Comparison of ENCODE assay signal across 1 cellular context in the genomic region with DNA sequence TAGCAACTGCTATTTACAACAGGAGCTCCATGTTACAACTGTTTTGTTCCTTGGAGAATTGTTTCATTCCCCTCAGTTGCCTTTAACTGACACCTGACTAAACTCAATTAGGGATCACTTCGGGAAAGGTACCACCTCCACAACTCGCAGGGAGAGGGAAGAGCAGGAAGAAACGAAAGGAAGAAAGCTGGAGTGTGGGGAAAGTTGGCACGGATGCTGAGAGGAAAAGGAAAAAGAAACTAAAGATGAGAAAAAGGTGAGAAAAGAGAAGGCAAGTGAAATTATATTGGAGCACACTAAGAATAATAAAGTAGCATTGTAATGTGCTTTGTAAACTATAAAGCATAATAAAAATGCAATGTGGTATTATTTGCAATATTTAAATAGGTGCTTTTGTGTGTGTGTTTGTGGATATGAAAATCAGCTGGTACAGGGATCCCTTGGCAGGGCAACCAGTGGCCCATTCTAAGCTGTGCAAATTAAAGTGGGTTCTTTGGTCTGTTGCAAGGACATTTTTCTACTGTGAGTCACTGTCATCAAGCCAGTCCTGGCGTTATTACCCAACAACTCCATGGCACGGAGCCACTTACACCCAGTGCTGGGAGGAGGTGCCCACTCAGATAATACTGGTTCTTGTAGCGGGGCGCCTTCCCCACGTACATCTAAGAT.
TF ChIP-seq lines count a peak whose summit lies in the region.

No MANE protein-coding gene starts in this region.

TF ChIP-seq in HEK293, 187 proteins besides CTCF, POLR2A, EP300 and RAD21 (continued from another document and continues in another):
- TF ChIP-seq, protein P1, sequence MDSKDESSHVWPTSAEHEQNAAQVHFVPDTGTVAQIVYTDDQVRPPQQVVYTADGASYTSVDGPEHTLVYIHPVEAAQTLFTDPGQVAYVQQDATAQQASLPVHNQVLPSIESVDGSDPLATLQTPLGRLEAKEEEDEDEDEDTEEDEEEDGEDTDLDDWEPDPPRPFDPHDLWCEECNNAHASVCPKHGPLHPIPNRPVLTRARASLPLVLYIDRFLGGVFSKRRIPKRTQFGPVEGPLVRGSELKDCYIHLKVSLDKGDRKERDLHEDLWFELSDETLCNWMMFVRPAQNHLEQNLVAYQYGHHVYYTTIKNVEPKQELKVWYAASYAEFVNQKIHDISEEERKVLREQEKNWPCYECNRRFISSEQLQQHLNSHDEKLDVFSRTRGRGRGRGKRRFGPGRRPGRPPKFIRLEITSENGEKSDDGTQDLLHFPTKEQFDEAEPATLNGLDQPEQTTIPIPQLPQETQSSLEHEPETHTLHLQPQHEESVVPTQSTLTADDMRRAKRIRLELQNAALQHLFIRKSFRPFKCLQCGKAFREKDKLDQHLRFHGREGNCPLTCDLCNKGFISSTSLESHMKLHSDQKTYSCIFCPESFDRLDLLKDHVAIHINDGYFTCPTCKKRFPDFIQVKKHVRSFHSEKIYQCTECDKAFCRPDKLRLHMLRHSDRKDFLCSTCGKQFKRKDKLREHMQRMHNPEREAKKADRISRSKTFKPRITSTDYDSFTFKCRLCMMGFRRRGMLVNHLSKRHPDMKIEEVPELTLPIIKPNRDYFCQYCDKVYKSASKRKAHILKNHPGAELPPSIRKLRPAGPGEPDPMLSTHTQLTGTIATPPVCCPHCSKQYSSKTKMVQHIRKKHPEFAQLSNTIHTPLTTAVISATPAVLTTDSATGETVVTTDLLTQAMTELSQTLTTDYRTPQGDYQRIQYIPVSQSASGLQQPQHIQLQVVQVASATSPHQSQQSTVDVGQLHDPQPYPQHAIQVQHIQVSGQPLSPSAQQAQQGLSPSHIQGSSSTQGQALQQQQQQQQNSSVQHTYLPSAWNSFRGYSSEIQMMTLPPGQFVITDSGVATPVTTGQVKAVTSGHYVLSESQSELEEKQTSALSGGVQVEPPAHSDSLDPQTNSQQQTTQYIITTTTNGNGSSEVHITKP (tag by site-specific recombination; IDR thresholded peaks at IDR 0.05): peak; percentile 76
- TF ChIP-seq, protein P2, sequence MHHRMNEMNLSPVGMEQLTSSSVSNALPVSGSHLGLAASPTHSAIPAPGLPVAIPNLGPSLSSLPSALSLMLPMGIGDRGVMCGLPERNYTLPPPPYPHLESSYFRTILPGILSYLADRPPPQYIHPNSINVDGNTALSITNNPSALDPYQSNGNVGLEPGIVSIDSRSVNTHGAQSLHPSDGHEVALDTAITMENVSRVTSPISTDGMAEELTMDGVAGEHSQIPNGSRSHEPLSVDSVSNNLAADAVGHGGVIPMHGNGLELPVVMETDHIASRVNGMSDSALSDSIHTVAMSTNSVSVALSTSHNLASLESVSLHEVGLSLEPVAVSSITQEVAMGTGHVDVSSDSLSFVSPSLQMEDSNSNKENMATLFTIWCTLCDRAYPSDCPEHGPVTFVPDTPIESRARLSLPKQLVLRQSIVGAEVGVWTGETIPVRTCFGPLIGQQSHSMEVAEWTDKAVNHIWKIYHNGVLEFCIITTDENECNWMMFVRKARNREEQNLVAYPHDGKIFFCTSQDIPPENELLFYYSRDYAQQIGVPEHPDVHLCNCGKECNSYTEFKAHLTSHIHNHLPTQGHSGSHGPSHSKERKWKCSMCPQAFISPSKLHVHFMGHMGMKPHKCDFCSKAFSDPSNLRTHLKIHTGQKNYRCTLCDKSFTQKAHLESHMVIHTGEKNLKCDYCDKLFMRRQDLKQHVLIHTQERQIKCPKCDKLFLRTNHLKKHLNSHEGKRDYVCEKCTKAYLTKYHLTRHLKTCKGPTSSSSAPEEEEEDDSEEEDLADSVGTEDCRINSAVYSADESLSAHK (tag by site-specific recombination; IDR thresholded peaks at IDR 0.05): no peak
- no peak for TF ChIP-seq ZNF10 (tag by site-specific recombination; IDR thresholded peaks at IDR 0.05)
- no peak for TF ChIP-seq ZNF664 (tag by site-specific recombination; IDR thresholded peaks at IDR 0.05)
- no peak for TF ChIP-seq ZNF747 (tag by site-specific recombination; IDR thresholded peaks at IDR 0.05)
- TF ChIP-seq, protein P3, sequence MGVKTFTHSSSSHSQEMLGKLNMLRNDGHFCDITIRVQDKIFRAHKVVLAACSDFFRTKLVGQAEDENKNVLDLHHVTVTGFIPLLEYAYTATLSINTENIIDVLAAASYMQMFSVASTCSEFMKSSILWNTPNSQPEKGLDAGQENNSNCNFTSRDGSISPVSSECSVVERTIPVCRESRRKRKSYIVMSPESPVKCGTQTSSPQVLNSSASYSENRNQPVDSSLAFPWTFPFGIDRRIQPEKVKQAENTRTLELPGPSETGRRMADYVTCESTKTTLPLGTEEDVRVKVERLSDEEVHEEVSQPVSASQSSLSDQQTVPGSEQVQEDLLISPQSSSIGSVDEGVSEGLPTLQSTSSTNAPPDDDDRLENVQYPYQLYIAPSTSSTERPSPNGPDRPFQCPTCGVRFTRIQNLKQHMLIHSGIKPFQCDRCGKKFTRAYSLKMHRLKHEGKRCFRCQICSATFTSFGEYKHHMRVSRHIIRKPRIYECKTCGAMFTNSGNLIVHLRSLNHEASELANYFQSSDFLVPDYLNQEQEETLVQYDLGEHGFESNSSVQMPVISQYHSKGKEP (tag by site-specific recombination; IDR thresholded peaks at IDR 0.05): no peak
- TF ChIP-seq ZNF354C (tag by site-specific recombination; IDR thresholded peaks at IDR 0.05; ENCODE audit: borderline replicate concordance, low read depth): no peak
- TF ChIP-seq HOXA7 (CRISPR knock-in tag; IDR thresholded peaks at IDR 0.05; ENCODE audit: borderline replicate concordance): no peak
- TF ChIP-seq TCF7L2 (IDR thresholded peaks at IDR 0.05; ENCODE audit: borderline replicate concordance, low read depth, low read length): no peak
- TF ChIP-seq ZNF600 (tag by site-specific recombination; IDR thresholded peaks at IDR 0.05): 0 out of 2 replicates have a peak, but pooled peaks have one; percentile 33
- TF ChIP-seq ZNF558 (tag by site-specific recombination; IDR thresholded peaks at IDR 0.05): peak; percentile 69; the same call in 1 of the 2 replicates
- TF ChIP-seq ZBTB48 (tag by site-specific recombination; IDR thresholded peaks at IDR 0.05): no peak
- TF ChIP-seq, protein P4, sequence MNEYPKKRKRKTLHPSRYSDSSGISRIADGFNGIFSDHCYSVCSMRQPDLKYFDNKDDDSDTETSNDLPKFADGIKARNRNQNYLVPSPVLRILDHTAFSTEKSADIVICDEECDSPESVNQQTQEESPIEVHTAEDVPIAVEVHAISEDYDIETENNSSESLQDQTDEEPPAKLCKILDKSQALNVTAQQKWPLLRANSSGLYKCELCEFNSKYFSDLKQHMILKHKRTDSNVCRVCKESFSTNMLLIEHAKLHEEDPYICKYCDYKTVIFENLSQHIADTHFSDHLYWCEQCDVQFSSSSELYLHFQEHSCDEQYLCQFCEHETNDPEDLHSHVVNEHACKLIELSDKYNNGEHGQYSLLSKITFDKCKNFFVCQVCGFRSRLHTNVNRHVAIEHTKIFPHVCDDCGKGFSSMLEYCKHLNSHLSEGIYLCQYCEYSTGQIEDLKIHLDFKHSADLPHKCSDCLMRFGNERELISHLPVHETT (tag by site-specific recombination; IDR thresholded peaks at IDR 0.05): no peak
- no peak for TF ChIP-seq ZFHX2 (tag by site-specific recombination; conservative IDR thresholded peaks at IDR 0.05)
- TF ChIP-seq ZBTB20 (tag by site-specific recombination; IDR thresholded peaks at IDR 0.05): no peak
- no peak for TF ChIP-seq ZNF670 (tag by site-specific recombination; IDR thresholded peaks at IDR 0.05; ENCODE audit: low read depth)
- TF ChIP-seq ZFP37 (tag by site-specific recombination; IDR thresholded peaks at IDR 0.05): no peak
- TF ChIP-seq SP3 (tag by site-specific recombination; IDR thresholded peaks at IDR 0.05): no peak
- TF ChIP-seq ZNF2 (tag by site-specific recombination; IDR thresholded peaks at IDR 0.05): no peak
- TF ChIP-seq ZNF350 (tag by site-specific recombination; IDR thresholded peaks at IDR 0.05): no peak
- no peak for TF ChIP-seq ZNF777 (tag by site-specific recombination; IDR thresholded peaks at IDR 0.05; ENCODE audit: borderline replicate concordance)
- TF ChIP-seq ZNF701 (tag by site-specific recombination; IDR thresholded peaks at IDR 0.05): no peak
- TF ChIP-seq, protein P5, sequence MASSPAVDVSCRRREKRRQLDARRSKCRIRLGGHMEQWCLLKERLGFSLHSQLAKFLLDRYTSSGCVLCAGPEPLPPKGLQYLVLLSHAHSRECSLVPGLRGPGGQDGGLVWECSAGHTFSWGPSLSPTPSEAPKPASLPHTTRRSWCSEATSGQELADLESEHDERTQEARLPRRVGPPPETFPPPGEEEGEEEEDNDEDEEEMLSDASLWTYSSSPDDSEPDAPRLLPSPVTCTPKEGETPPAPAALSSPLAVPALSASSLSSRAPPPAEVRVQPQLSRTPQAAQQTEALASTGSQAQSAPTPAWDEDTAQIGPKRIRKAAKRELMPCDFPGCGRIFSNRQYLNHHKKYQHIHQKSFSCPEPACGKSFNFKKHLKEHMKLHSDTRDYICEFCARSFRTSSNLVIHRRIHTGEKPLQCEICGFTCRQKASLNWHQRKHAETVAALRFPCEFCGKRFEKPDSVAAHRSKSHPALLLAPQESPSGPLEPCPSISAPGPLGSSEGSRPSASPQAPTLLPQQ (tag by site-specific recombination; IDR thresholded peaks at IDR 0.05): 0 out of 2 replicates have a peak, but pooled peaks have one; percentile 55
- no peak for TF ChIP-seq ZNF548 (tag by site-specific recombination; IDR thresholded peaks at IDR 0.05)
- TF ChIP-seq OSR2 (tag by site-specific recombination; IDR thresholded peaks at IDR 0.05): 0 out of 2 replicates have a peak, but pooled peaks have one; percentile 48
- TF ChIP-seq, protein P6, sequence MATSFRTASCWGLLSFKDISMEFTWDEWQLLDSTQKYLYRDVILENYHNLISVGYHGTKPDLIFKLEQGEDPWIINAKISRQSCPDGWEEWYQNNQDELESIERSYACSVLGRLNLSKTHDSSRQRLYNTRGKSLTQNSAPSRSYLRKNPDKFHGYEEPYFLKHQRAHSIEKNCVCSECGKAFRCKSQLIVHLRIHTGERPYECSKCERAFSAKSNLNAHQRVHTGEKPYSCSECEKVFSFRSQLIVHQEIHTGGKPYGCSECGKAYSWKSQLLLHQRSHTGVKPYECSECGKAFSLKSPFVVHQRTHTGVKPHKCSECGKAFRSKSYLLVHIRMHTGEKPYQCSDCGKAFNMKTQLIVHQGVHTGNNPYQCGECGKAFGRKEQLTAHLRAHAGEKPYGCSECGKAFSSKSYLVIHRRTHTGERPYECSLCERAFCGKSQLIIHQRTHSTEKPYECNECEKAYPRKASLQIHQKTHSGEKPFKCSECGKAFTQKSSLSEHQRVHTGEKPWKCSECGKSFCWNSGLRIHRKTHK (tag by site-specific recombination; IDR thresholded peaks at IDR 0.05): no peak
- no peak for TF ChIP-seq ZNF146 (tag by site-specific recombination; IDR thresholded peaks at IDR 0.05)
- TF ChIP-seq PRDM1 (tag by site-specific recombination; IDR thresholded peaks at IDR 0.05): peak; percentile 98
- TF ChIP-seq ZNF623 (tag by site-specific recombination; IDR thresholded peaks at IDR 0.05): 0 out of 2 replicates have a peak, but pooled peaks have one; percentile 6
- peak; percentile 38 for TF ChIP-seq ZNF629 (tag by site-specific recombination; IDR thresholded peaks at IDR 0.05)
- TF ChIP-seq ZNF571 (tag by site-specific recombination; IDR thresholded peaks at IDR 0.05): no peak
- no peak for TF ChIP-seq ZNF211 (tag by site-specific recombination; IDR thresholded peaks at IDR 0.05; ENCODE audit: low read depth)
- no peak for TF ChIP-seq GLIS1 (tag by site-specific recombination; IDR thresholded peaks at IDR 0.05)
- TF ChIP-seq, protein P7, sequence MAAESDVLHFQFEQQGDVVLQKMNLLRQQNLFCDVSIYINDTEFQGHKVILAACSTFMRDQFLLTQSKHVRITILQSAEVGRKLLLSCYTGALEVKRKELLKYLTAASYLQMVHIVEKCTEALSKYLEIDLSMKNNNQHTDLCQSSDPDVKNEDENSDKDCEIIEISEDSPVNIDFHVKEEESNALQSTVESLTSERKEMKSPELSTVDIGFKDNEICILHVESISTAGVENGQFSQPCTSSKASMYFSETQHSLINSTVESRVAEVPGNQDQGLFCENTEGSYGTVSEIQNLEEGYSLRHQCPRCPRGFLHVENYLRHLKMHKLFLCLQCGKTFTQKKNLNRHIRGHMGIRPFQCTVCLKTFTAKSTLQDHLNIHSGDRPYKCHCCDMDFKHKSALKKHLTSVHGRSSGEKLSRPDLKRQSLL (tag by site-specific recombination; IDR thresholded peaks at IDR 0.05): no peak
- TF ChIP-seq ZNF561 (tag by site-specific recombination; IDR thresholded peaks at IDR 0.05; ENCODE audit: borderline replicate concordance): no peak
- no peak for TF ChIP-seq ZNF792 (tag by site-specific recombination; IDR thresholded peaks at IDR 0.05)
- TF ChIP-seq, protein P8, sequence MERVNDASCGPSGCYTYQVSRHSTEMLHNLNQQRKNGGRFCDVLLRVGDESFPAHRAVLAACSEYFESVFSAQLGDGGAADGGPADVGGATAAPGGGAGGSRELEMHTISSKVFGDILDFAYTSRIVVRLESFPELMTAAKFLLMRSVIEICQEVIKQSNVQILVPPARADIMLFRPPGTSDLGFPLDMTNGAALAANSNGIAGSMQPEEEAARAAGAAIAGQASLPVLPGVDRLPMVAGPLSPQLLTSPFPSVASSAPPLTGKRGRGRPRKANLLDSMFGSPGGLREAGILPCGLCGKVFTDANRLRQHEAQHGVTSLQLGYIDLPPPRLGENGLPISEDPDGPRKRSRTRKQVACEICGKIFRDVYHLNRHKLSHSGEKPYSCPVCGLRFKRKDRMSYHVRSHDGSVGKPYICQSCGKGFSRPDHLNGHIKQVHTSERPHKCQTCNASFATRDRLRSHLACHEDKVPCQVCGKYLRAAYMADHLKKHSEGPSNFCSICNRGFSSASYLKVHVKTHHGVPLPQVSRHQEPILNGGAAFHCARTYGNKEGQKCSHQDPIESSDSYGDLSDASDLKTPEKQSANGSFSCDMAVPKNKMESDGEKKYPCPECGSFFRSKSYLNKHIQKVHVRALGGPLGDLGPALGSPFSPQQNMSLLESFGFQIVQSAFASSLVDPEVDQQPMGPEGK (tag by site-specific recombination; IDR thresholded peaks at IDR 0.05): no peak
- TF ChIP-seq ZBTB7A (tag by site-specific recombination; IDR thresholded peaks at IDR 0.05; ENCODE audit: low read depth): no peak
- TF ChIP-seq, protein P9, sequence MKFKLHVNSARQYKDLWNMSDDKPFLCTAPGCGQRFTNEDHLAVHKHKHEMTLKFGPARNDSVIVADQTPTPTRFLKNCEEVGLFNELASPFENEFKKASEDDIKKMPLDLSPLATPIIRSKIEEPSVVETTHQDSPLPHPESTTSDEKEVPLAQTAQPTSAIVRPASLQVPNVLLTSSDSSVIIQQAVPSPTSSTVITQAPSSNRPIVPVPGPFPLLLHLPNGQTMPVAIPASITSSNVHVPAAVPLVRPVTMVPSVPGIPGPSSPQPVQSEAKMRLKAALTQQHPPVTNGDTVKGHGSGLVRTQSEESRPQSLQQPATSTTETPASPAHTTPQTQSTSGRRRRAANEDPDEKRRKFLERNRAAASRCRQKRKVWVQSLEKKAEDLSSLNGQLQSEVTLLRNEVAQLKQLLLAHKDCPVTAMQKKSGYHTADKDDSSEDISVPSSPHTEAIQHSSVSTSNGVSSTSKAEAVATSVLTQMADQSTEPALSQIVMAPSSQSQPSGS (tag by site-specific recombination; IDR thresholded peaks at IDR 0.05; ENCODE audit: low read depth): no peak
- TF ChIP-seq, protein P10, sequence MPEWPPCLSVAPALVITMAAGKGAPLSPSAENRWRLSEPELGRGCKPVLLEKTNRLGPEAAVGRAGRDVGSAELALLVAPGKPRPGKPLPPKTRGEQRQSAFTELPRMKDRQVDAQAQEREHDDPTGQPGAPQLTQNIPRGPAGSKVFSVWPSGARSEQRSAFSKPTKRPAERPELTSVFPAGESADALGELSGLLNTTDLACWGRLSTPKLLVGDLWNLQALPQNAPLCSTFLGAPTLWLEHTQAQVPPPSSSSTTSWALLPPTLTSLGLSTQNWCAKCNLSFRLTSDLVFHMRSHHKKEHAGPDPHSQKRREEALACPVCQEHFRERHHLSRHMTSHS (tag by site-specific recombination; IDR thresholded peaks at IDR 0.05): no peak
